12 cellular contexts compared by ENCODE assay signal in the genomic region with DNA sequence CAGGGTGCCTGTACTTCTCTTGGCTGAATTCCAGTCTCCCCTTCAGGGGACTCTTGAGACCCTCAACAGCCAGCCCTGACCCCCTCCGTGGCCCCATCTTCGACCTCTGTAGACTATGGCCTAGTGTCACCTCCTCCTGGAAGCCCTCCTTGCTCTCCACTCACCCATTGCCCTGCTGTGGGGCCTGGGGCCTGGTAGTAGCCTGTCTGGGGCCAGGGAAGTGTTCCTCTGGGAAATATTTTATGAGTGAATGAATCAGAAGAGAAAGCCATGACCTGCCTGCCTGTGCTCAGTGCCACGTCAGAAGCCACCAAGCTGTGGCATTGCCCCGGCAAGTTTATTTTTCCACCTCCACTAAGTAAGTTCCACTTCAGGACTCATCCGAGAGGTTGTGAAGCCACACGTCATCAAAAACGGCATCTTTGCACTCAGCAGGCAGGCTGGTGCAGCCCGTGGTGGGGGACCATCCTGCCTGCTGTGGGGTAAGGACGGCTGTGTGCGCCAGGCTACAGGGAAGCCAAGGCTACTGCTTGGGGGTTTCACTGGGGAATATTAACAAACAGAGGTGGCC. TPM values are rescaled to one million over a fixed set of nuclear protein-coding genes. Genes with fewer than 3 reads are reported as not detected.
DNase-seq lines count a peak whose midpoint lies in the region; ATAC-seq lines count a peak whose summit lies in the region.
"Had no signal": no experiment of that assay in that cellular context is flagged by ENCODE, and none has a peak within 500 bp of the region (broad histone marks: within the 10 kb centered on the region; RNA-seq: fewer than 3 reads in every experiment).

No MANE protein-coding gene starts in this region.

- no peaks in the 10 kb centered on the region for H3K36me3 Mint-ChIP-seq in activated T-helper 2 cell treated with anti-CD3 and anti-CD28 coated beads, Interferon-gamma antibody, Interleukin-2, Interleukin-4, amounts not matched to agents 10 μg/mL and 5 μg/mL and 100 μg/mL, durations not matched to agents 14 hours and 24 hours and 36 hours (ENCODE audit: low read depth)
- H3K36me3 Mint-ChIP-seq: stimulated activated memory B cell treated with anti-CD40 and anti-IgM and Interleukin-4, amounts not matched to agents 10 μg/mL and 1 μg/mL and 100 μg/mL, for 72 hours had no signal

- H3K27ac ChIP-seq in skeletal muscle tissue (ENCODE audit: low read depth, low read length): peak overlapping the region; percentile 96

- no peaks in the 10 kb centered on the region for H3K27me3 ChIP-seq in skeletal muscle tissue (ENCODE audit: control insufficient read depth in 3 of 3, insufficient read depth in 3 of 3, low read length in 3 of 3)

- DNase-seq in EL (peak; percentile 60), astrocyte of the hippocampus (ENCODE audit: low read depth, low spot score) (peak; percentile 37), left cardiac atrium (peak; percentile 21), mucosa of gallbladder (ENCODE audit: low spot score) (no peak), COLO829 (ENCODE audit: low spot score) (no peak)
- DNase-seq in activated T-helper 2 cell treated with anti-CD3 and anti-CD28 coated beads, Interferon-gamma antibody, Interleukin-2, Interleukin-4, amounts not matched to agents 10 μg/mL and 5 μg/mL and 100 μg/mL, durations not matched to agents 14 hours and 24 hours and 36 hours (ENCODE audit: low spot score): no peak
- DNase-seq: activated CD8-positive, alpha-beta T cell treated with anti-CD3 and anti-CD28 coated beads for 36 hours; NCI-H1417 had no signal

- H3K9ac ChIP-seq in skeletal muscle tissue (ENCODE audit: low read depth in 1 of 3, low read length in 3 of 3): peak overlapping the region; percentile 79 to 88 (median 80)

- H3K4me1 ChIP-seq in skeletal muscle tissue (ENCODE audit: control insufficient read depth in 3 of 3, insufficient read depth in 3 of 3, low read length in 3 of 3): peaks cover 96 to 98% (median 98%) of the 10 kb centered on the region in 3 donors

- H3K27ac Mint-ChIP-seq in activated T-helper 2 cell treated with anti-CD3 and anti-CD28 coated beads, Interferon-gamma antibody, Interleukin-2, Interleukin-4, amounts not matched to agents 10 μg/mL and 5 μg/mL and 100 μg/mL, durations not matched to agents 14 hours and 24 hours and 36 hours: no peak overlapping the region
- H3K27ac Mint-ChIP-seq: activated CD8-positive, alpha-beta T cell treated with anti-CD3 and anti-CD28 coated beads for 36 hours; stimulated activated memory B cell treated with anti-CD40 and anti-IgM and Interleukin-4, amounts not matched to agents 10 μg/mL and 1 μg/mL and 100 μg/mL, for 72 hours had no signal

- no peak overlapping the region for H3K4me3 Mint-ChIP-seq in activated T-helper 2 cell treated with anti-CD3 and anti-CD28 coated beads, Interferon-gamma antibody, Interleukin-2, Interleukin-4, amounts not matched to agents 10 μg/mL and 5 μg/mL and 100 μg/mL, durations not matched to agents 14 hours and 24 hours and 36 hours (ENCODE audit: low read depth)
- H3K4me3 Mint-ChIP-seq: activated CD8-positive, alpha-beta T cell treated with anti-CD3 and anti-CD28 coated beads for 36 hours; central memory CD8-positive, alpha-beta T cell; stimulated activated memory B cell treated with anti-CD40 and anti-IgM and Interleukin-4, amounts not matched to agents 10 μg/mL and 1 μg/mL and 100 μg/mL, for 72 hours had no signal

- H3K27me3 Mint-ChIP-seq in activated T-helper 2 cell treated with anti-CD3 and anti-CD28 coated beads, Interferon-gamma antibody, Interleukin-2, Interleukin-4, amounts not matched to agents 10 μg/mL and 5 μg/mL and 100 μg/mL, durations not matched to agents 14 hours and 24 hours and 36 hours (ENCODE audit: low read depth): no peaks in the 10 kb centered on the region
- H3K27me3 Mint-ChIP-seq: activated CD8-positive, alpha-beta T cell treated with anti-CD3 and anti-CD28 coated beads for 36 hours; central memory CD8-positive, alpha-beta T cell; stimulated activated memory B cell treated with anti-CD40 and anti-IgM and Interleukin-4, amounts not matched to agents 10 μg/mL and 1 μg/mL and 100 μg/mL, for 72 hours had no signal

- H3K4me3 ChIP-seq in skeletal muscle tissue (ENCODE audit: low read length in 3 of 3): peak overlapping the region in 2 of 3 donors; percentile 24 to 61

- intact Hi-C loops in left cardiac atrium (cut with DNase I): no loop called here
- intact Hi-C loops in activated T-helper 2 cell treated with anti-CD3 and anti-CD28 coated beads, Interferon-gamma antibody, Interleukin-2, Interleukin-4, amounts not matched to agents 10 μg/mL and 5 μg/mL and 100 μg/mL, durations not matched to agents 14 hours and 24 hours and 36 hours (cut with micrococcal nuclease): no loop called here

- no peaks in the 10 kb centered on the region for H3K9me3 ChIP-seq in skeletal muscle tissue (ENCODE audit: control insufficient read depth in 3 of 3, low read length in 3 of 3)

- H3K9me3 Mint-ChIP-seq in activated T-helper 2 cell treated with anti-CD3 and anti-CD28 coated beads, Interferon-gamma antibody, Interleukin-2, Interleukin-4, amounts not matched to agents 10 μg/mL and 5 μg/mL and 100 μg/mL, durations not matched to agents 14 hours and 24 hours and 36 hours: no peaks in the 10 kb centered on the region
- H3K9me3 Mint-ChIP-seq: activated CD8-positive, alpha-beta T cell treated with anti-CD3 and anti-CD28 coated beads for 36 hours; central memory CD8-positive, alpha-beta T cell; stimulated activated memory B cell treated with anti-CD40 and anti-IgM and Interleukin-4, amounts not matched to agents 10 μg/mL and 1 μg/mL and 100 μg/mL, for 72 hours had no signal

- H3K4me1 Mint-ChIP-seq in activated T-helper 2 cell treated with anti-CD3 and anti-CD28 coated beads, Interferon-gamma antibody, Interleukin-2, Interleukin-4, amounts not matched to agents 10 μg/mL and 5 μg/mL and 100 μg/mL, durations not matched to agents 14 hours and 24 hours and 36 hours (ENCODE audit: low read depth): no peaks in the 10 kb centered on the region
- H3K4me1 Mint-ChIP-seq: central memory CD8-positive, alpha-beta T cell had no signal

- H3K36me3 ChIP-seq in skeletal muscle tissue (ENCODE audit: control insufficient read depth in 3 of 3, insufficient read depth in 3 of 3, low read length in 3 of 3): peaks cover 19 to 34% (median 28%) of the 10 kb centered on the region in 3 donors

- ATAC-seq in left cardiac atrium (no peak), GM18861 (IDR thresholded peaks at IDR 0.05; ENCODE audit: unreplicated experiment) (no peak)
- ATAC-seq: activated CD8-positive, alpha-beta T cell treated with anti-CD3 and anti-CD28 coated beads for 36 hours; stimulated activated memory B cell treated with anti-CD40 and anti-IgM and Interleukin-4, amounts not matched to agents 10 μg/mL and 1 μg/mL and 100 μg/mL, for 72 hours had no signal

RNA-seq across cellular contexts. Expression of a gene that starts 59.6 kb away (rescaled TPM):
- total RNA-seq in left cardiac atrium (10 to 100 TPM; 49.6 to 66.2 TPM), skeletal muscle tissue (18.8 TPM), mucosa of gallbladder (51.3 TPM)
- total RNA-seq in activated T-helper 2 cell treated with anti-CD3 and anti-CD28 coated beads, Interferon-gamma antibody, Interleukin-2, Interleukin-4, amounts not matched to agents 10 μg/mL and 5 μg/mL and 100 μg/mL, durations not matched to agents 14 hours and 24 hours and 36 hours: 14.0 and 14.5 TPM in 2 replicates

Comparison
In these comparisons a context has a peak if more than half of its experiments do, and no peak if none do; other contexts are left out.
1. DNase-seq: peak in EL (single experiment), astrocyte of the hippocampus (single experiment) and left cardiac atrium (single experiment); none in mucosa of gallbladder (single experiment), COLO829 (single experiment) and activated T-helper 2 cell treated with anti-CD3 and anti-CD28 coated beads, Interferon-gamma antibody, Interleukin-2, Interleukin-4, amounts not matched to agents 10 μg/mL and 5 μg/mL and 100 μg/mL, durations not matched to agents 14 hours and 24 hours and 36 hours (single experiment).